ENCODE assay signal across 30 cellular contexts in the genomic region with DNA sequence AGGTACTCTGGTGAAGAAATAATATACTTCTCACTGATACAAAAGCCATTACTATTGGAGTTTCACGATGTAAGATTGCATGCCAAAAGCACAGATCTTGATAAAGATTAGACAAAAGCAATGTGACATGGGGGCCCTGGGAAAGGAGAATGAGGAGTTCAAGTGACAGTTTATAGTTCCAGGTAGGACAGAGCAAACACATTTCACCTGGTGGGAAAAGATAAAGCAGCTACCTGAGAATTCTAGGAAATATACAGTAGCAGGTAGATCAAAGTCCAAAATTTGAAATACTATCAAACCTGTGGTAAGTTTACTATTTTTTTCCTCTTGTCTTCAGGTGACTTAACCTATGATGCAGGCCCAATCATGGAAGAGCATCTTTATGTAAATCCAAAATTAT. TPM values are rescaled to one million over a fixed set of nuclear protein-coding genes. Genes with fewer than 3 reads are reported as not detected.
"Had no signal": no experiment of that assay in that cellular context is flagged by ENCODE, and none has a peak within 500 bp of the region (broad histone marks: within the 10 kb centered on the region; RNA-seq: fewer than 3 reads in every experiment).

No MANE protein-coding gene starts in this region.

- H3K9me3 ChIP-seq: suprapubic skin, testis, thoracic aorta, thyroid gland, tibial artery, transverse colon, upper lobe of left lung, upper lobe of right lung, uterus, vagina had no signal

- H3K36me3 ChIP-seq: stomach, suprapubic skin, thoracic aorta, thyroid gland, tibial artery, tibial nerve, transverse colon, upper lobe of left lung, upper lobe of right lung, uterus, vagina had no signal

- H3K4me3 ChIP-seq: stomach, suprapubic skin, testis, thoracic aorta, thyroid gland, tibial artery, tibial nerve, transverse colon, upper lobe of left lung, upper lobe of right lung, uterus, vagina had no signal

- ATAC-seq: stimulated activated effector memory CD8-positive, alpha-beta T cell treated with anti-CD3 and anti-CD28 coated beads, Interleukin-12 subunit alpha, Interleukin-12 subunit beta, amount 100 ng/mL, for 72 hours; stimulated activated memory B cell treated with anti-CD40 and anti-IgM and Interleukin-4, amounts not matched to agents 10 μg/mL and 1 μg/mL and 100 μg/mL, for 72 hours; stimulated activated naive B cell treated with anti-CD40 and anti-IgM and Interleukin-4, amounts not matched to agents 10 μg/mL and 1 μg/mL and 100 μg/mL, for 72 hours; stimulated activated naive CD8-positive, alpha-beta T cell treated with anti-CD3 and anti-CD28 coated beads, Interleukin-15, amount 100 ng/mL, for 72 hours; stimulated activated naive CD8-positive, alpha-beta T cell treated with anti-CD3 and anti-CD28 coated beads, Interleukin-15, Interleukin-2, amounts not matched to agents 100 U/mL and 50 U/mL, for 24 hours; upper lobe of right lung had no signal

- DNase-seq: stimulated activated CD4-positive, alpha-beta T cell treated with anti-CD3 and anti-CD28 coated beads, Interleukin-2, amount 100 ng/mL, for 48 hours; stimulated activated CD4-positive, alpha-beta T cell treated with anti-CD3 and anti-CD28 coated beads, Interleukin-4, amount 100 ng/mL, for 1 hour; stimulated activated CD4-positive, alpha-beta T cell treated with anti-CD3 and anti-CD28 coated beads, Interleukin-4, amount 100 ng/mL, for 24 hours; stimulated activated CD4-positive, alpha-beta T cell treated with anti-CD3 and anti-CD28 coated beads, Interleukin-4, amount 100 ng/mL, for 4 hours; stimulated activated CD8-positive, alpha-beta memory T cell treated with anti-CD3 and anti-CD28 coated beads, Interleukin-4, amount 100 ng/mL, for 48 hours; stimulated activated naive B cell treated with anti-CD40 and anti-IgM and Interleukin-4, amounts not matched to agents 10 μg/mL and 1 μg/mL and 100 μg/mL, for 72 hours; stimulated activated naive CD4-positive, alpha-beta T cell; stimulated activated naive CD4-positive, alpha-beta T cell treated with Interleukin-2 at 50 U/mL for 16 hours; stimulated activated naive CD8-positive, alpha-beta T cell treated with anti-CD3 and anti-CD28 coated beads, Interleukin-15, amount 100 ng/mL, for 72 hours; stimulated activated naive CD8-positive, alpha-beta T cell treated with anti-CD3 and anti-CD28 coated beads, Interleukin-15, Interleukin-2, amounts not matched to agents 100 U/mL and 50 U/mL, for 24 hours; stomach; substantia nigra; testis; thyroid gland; tibial artery; transverse colon; trophoblast cell; upper lobe of left lung; upper lobe of right lung; uterus had no signal

- H3K4me1 ChIP-seq: stomach, suprapubic skin, testis, thyroid gland, tibial artery, tibial nerve, transverse colon, upper lobe of left lung, upper lobe of right lung, uterus, vagina had no signal

RNA-seq across cellular contexts. Expression of a gene that starts 8.0 kb away (rescaled TPM):
- total RNA-seq: stomach, subcutaneous adipose tissue, suprapubic skin, temporal lobe, testis, thoracic aorta, thyroid gland, tibial nerve, transverse colon, upper lobe of left lung, upper lobe of right lung, ureter, urinary bladder, uterus, vagina had no signal

RNA-seq across cellular contexts. Expression of a gene that starts 25.2 kb away (rescaled TPM):
- total RNA-seq: stomach, subcutaneous adipose tissue, suprapubic skin, temporal lobe, thoracic aorta, thyroid gland, tibial nerve, transverse colon, upper lobe of left lung, upper lobe of right lung, ureter, urinary bladder, uterus, vagina had no signal
